ENCODE assay signal across 23 cellular contexts in the genomic region with DNA sequence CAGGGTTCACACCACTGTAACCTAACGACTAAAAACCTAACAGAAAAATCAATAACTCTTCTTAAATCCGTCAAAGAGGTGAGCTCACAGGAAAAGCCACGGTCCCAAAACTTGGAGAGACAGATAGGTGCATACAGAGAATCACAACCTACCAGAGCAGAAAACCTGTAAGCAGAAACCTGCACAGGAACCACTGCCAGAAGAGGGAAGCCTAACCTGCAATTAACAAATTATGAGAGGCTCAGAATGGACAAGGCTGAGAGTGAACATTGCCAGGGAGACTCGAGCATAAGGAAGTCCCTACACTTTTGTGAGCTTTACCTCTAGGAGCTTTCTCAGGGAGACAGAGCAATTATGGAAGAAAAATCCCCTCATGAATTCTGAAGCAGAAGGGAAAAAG.
DNase-seq lines count a peak whose midpoint lies in the region.
"Had no signal": no experiment of that assay in that cellular context is flagged by ENCODE, and none has a peak within 500 bp of the region (broad histone marks: within the 10 kb centered on the region; RNA-seq: fewer than 3 reads in every experiment).

No MANE protein-coding gene starts in this region.

- H3K4me2 ChIP-seq in trophoblast cell (ENCODE audit: low read length): no peak overlapping the region
- H3K4me2 ChIP-seq: BLaER1 treated with 17β-estradiol and CSF1 and Interleukin-3, amounts not matched to agents 10 nM and 100 nM had no signal

- no peak overlapping the region for H3K4me3 Mint-ChIP-seq in activated naive CD4-positive, alpha-beta T cell treated with anti-CD3 and anti-CD28 coated beads for 36 hours
- H3K4me3 Mint-ChIP-seq: activated B cell treated with CpG ODN at 0.5 μM for 24 hours; H9; stimulated activated naive CD8-positive, alpha-beta T cell treated with anti-CD3 and anti-CD28 coated beads, Interleukin-15, Interleukin-2, amounts not matched to agents 100 ng/mL and 50 ng/mL, for 24 hours had no signal

- no peak overlapping the region for H3K27ac ChIP-seq in trophoblast cell (ENCODE audit: low read depth, low read length)
- H3K27ac ChIP-seq: BLaER1 treated with 17β-estradiol and CSF1 and Interleukin-3, amounts not matched to agents 10 nM and 100 nM; thyroid gland had no signal

- no peak overlapping the region for H3K4me3 ChIP-seq in trophoblast cell (ENCODE audit: low read depth, low read length)
- H3K4me3 ChIP-seq: BLaER1 treated with 17β-estradiol and CSF1 and Interleukin-3, amounts not matched to agents 10 nM and 100 nM; mucosa of descending colon; thyroid gland had no signal

- H2BK5ac ChIP-seq in trophoblast cell (ENCODE audit: low read depth, low read length, poor library complexity): no peak overlapping the region

- H3K36me3 ChIP-seq in trophoblast cell (ENCODE audit: control insufficient read depth in 1 of 2, insufficient read depth in 2 of 2, low read length in 2 of 2): no peaks in the 10 kb centered on the region
- H3K36me3 ChIP-seq: BLaER1 treated with 17β-estradiol and CSF1 and Interleukin-3, amounts not matched to agents 10 nM and 100 nM; thyroid gland had no signal

- H2AFZ ChIP-seq in trophoblast cell (ENCODE audit: insufficient read depth, low read length, poor library complexity): no peak overlapping the region

- H3K4me1 Mint-ChIP-seq in activated naive CD4-positive, alpha-beta T cell treated with anti-CD3 and anti-CD28 coated beads for 36 hours (ENCODE audit: low read depth): no peaks in the 10 kb centered on the region

- no peak overlapping the region for H3K4ac ChIP-seq in trophoblast cell (ENCODE audit: low read depth, low read length)

- no peak overlapping the region for H2BK120ac ChIP-seq in trophoblast cell (ENCODE audit: insufficient read depth, low read length, poor library complexity)

- H3K9me3 Mint-ChIP-seq in activated naive CD4-positive, alpha-beta T cell treated with anti-CD3 and anti-CD28 coated beads for 36 hours: peaks cover 11% of the 10 kb centered on the region

- no CpG with 5 or more reads among the region's 4 CpGs for WGBS in trophoblast cell (ENCODE audit: extremely low coverage, insufficient coverage, insufficient read length)

- intact Hi-C loops in activated naive CD4-positive, alpha-beta T cell treated with anti-CD3 and anti-CD28 coated beads for 36 hours (cut with micrococcal nuclease): no loop called here

- CTCF ChIA-PET in activated naive CD4-positive, alpha-beta T cell treated with anti-CD3 and anti-CD28 coated beads for 36 hours (lab: Charles Lee): no interaction called here

- no peaks in the 10 kb centered on the region for H3K4me1 ChIP-seq in trophoblast cell (ENCODE audit: control insufficient read depth in 1 of 2, insufficient read depth in 2 of 2, low read length in 2 of 2)
- H3K4me1 ChIP-seq: BLaER1 treated with 17β-estradiol and CSF1 and Interleukin-3, amounts not matched to agents 10 nM and 100 nM; thyroid gland had no signal

- H3K14ac ChIP-seq in trophoblast cell (ENCODE audit: low read length): no peak overlapping the region

- H4K12ac ChIP-seq in trophoblast cell (ENCODE audit: low read depth, low read length): no peak overlapping the region

- no peak overlapping the region for H3K27ac Mint-ChIP-seq in activated naive CD4-positive, alpha-beta T cell treated with anti-CD3 and anti-CD28 coated beads for 36 hours
- H3K27ac Mint-ChIP-seq: activated B cell treated with CpG ODN at 0.5 μM for 24 hours; activated naive CD4-positive, alpha-beta T cell treated with anti-CD3 and anti-CD28 coated beads, Interleukin-2, amount 50 U/mL, for 72 hours; H9; stimulated activated naive CD8-positive, alpha-beta T cell treated with anti-CD3 and anti-CD28 coated beads, Interleukin-15, Interleukin-2, amounts not matched to agents 100 ng/mL and 50 ng/mL, for 24 hours had no signal

- H3K27me3 ChIP-seq in trophoblast cell (ENCODE audit: insufficient read depth, low read length): no peaks in the 10 kb centered on the region
- H3K27me3 ChIP-seq: BLaER1 treated with 17β-estradiol and CSF1 and Interleukin-3, amounts not matched to agents 10 nM and 100 nM; thyroid gland had no signal

- no peaks in the 10 kb centered on the region for H3K9me3 ChIP-seq in trophoblast cell (ENCODE audit: insufficient read depth, low read depth, low read length)
- H3K9me3 ChIP-seq: thyroid gland had no signal

- no peaks in the 10 kb centered on the region for H3K27me3 Mint-ChIP-seq in activated naive CD4-positive, alpha-beta T cell treated with anti-CD3 and anti-CD28 coated beads for 36 hours (ENCODE audit: low read depth)
- H3K27me3 Mint-ChIP-seq: activated B cell treated with CpG ODN at 0.5 μM for 24 hours; stimulated activated naive CD8-positive, alpha-beta T cell treated with anti-CD3 and anti-CD28 coated beads, Interleukin-15, Interleukin-2, amounts not matched to agents 100 ng/mL and 50 ng/mL, for 24 hours had no signal

- no peak overlapping the region for H3K23ac ChIP-seq in trophoblast cell (ENCODE audit: low read length)

- H3K79me2 ChIP-seq in trophoblast cell (ENCODE audit: control insufficient read depth, insufficient read depth, low read length, poor library complexity): no peaks in the 10 kb centered on the region

- H3K9ac ChIP-seq in trophoblast cell (ENCODE audit: low read length): no peak overlapping the region
- H3K9ac ChIP-seq: BLaER1 treated with 17β-estradiol and CSF1 and Interleukin-3, amounts not matched to agents 10 nM and 100 nM had no signal

- H4K8ac ChIP-seq in trophoblast cell (ENCODE audit: low read depth, low read length): no peak overlapping the region

- H2AK5ac ChIP-seq in trophoblast cell (ENCODE audit: low read length): no peak overlapping the region

- H3K36me3 Mint-ChIP-seq in activated naive CD4-positive, alpha-beta T cell treated with anti-CD3 and anti-CD28 coated beads for 36 hours (ENCODE audit: low read depth): no peaks in the 10 kb centered on the region

- H3K79me1 ChIP-seq in trophoblast cell (ENCODE audit: low read length): no peaks in the 10 kb centered on the region

- no peak overlapping the region for H2BK12ac ChIP-seq in trophoblast cell (ENCODE audit: low read length)

- DNase-seq in DMS53 treated with DMSO at 0.1 percent for 48 hours (lab: John Stamatoyannopoulos, UW; ENCODE audit: unreplicated experiment): peak; percentile 58
- DNase-seq in NCI-H1417 treated with DMSO at 0.1 percent for 48 hours (lab: John Stamatoyannopoulos, UW): peak; percentile 51
- DNase-seq in NCI-H748 (lab: John Stamatoyannopoulos, UW; ENCODE audit: unreplicated experiment): peak; percentile 65
- peak; percentile 24 for DNase-seq in left kidney (ENCODE audit: low read depth, low spot score)
- DNase-seq in iPS-NIHi7 (ENCODE audit: extremely low spot score): no peak
- DNase-seq in trophoblast cell: no peak
- DNase-seq in SW 1271 (lab: John Stamatoyannopoulos, UW): no peak
- no peak for DNase-seq in activated naive CD4-positive, alpha-beta T cell treated with anti-CD3 and anti-CD28 coated beads for 36 hours
- DNase-seq: activated B cell treated with CpG ODN at 0.5 μM for 24 hours; activated CD4-positive, alpha-beta T cell treated with anti-CD3 and anti-CD28 coated beads, Interleukin-2, amount 50 U/mL, for 48 hours; activated CD8-positive, alpha-beta memory T cell treated with anti-CD3 and anti-CD28 coated beads, Interleukin-2, amount 50 U/mL, for 4 hours; anterior cingulate cortex; H9; KG1; mucosa of descending colon; NCI-H2029; NCI-H510A treated with DMSO at 0.1 percent for 48 hours; Right ventricle myocardium superior; T-helper 9 cell; thyroid gland had no signal

- no peak overlapping the region for H4K91ac ChIP-seq in trophoblast cell (ENCODE audit: low read depth, low read length)

- H3K18ac ChIP-seq in trophoblast cell (ENCODE audit: low read length): no peak overlapping the region

Comparison
In these comparisons a context has a peak if more than half of its experiments do, and no peak if none do; other contexts are left out.
1. DNase-seq: peak in DMS53 treated with DMSO at 0.1 percent for 48 hours (single experiment), NCI-H1417 treated with DMSO at 0.1 percent for 48 hours (single experiment), NCI-H748 (single experiment) and left kidney (single experiment); none in iPS-NIHi7 (single experiment), trophoblast cell (0 of 2), SW 1271 (0 of 2) and activated naive CD4-positive, alpha-beta T cell treated with anti-CD3 and anti-CD28 coated beads for 36 hours (single experiment).